ENCODE assay signal across 12 cellular contexts in genomic region chr1:226659136-226659535, GRCh38.
DNase-seq lines count a peak whose midpoint lies in the region; ATAC-seq and TF ChIP-seq lines count a peak whose summit lies in the region.
"Had no signal": no experiment of that assay in that cellular context is flagged by ENCODE, and none has a peak within 500 bp of the region (broad histone marks: within the 10 kb centered on the region; RNA-seq: fewer than 3 reads in every experiment).

No MANE protein-coding gene starts in this region.

- TF ChIP-seq CTCF in Caco-2 (IDR thresholded peaks at IDR 0.05; ENCODE audit: insufficient read depth in 1 of 2, low read depth in 1 of 2, low read length in 1 of 2, severe bottlenecking in 1 of 2, unreplicated experiment in 1 of 2), result no peak

- H3K4me1 ChIP-seq in CD4-positive, CD25-positive, alpha-beta regulatory T cell (ENCODE audit: control insufficient read depth, insufficient read depth, low read length, poor library complexity, severe bottlenecking), result no peaks in the 10 kb centered on the region
- peaks cover 22% of the 10 kb centered on the region for H3K4me1 ChIP-seq in Caco-2

- CTCF ChIA-PET in Caco-2 (lab: Charles Lee), result interaction anchor here (0.6 kb wide), 1 partner anchor 63 kb away, joined by 3 read pairs; no protein-coding TSS in a partner anchor

- H3K9me3 Mint-ChIP-seq in CD4-positive, CD25-positive, alpha-beta regulatory T cell, result no peaks in the 10 kb centered on the region
- H3K9me3 Mint-ChIP-seq in dendritic cell treated with granulocyte-macrophage colony-stimulating factor and Interleukin-4, amounts not matched to agents 40 ng/mL and 50 ng/mL, for 4 days, result no peaks in the 10 kb centered on the region
- H3K9me3 Mint-ChIP-seq in Caco-2 (ENCODE audit: unreplicated experiment), result no peaks in the 10 kb centered on the region

- no TSS peak for BruUV-seq in Caco-2 (replicated peaks; lab: Mats Ljungman, UMichigan)

- H3K4me1 Mint-ChIP-seq in CD4-positive, CD25-positive, alpha-beta regulatory T cell, result peaks cover 0 to 84% (median 39%) of the 10 kb centered on the region in 4 donors
- H3K4me1 Mint-ChIP-seq in dendritic cell treated with granulocyte-macrophage colony-stimulating factor and Interleukin-4, amounts not matched to agents 40 ng/mL and 50 ng/mL, for 4 days (ENCODE audit: low read depth), result peaks cover 90% of the 10 kb centered on the region
- peaks cover 9% of the 10 kb centered on the region for H3K4me1 Mint-ChIP-seq in Caco-2 (ENCODE audit: low read depth, unreplicated experiment)

- peak overlapping the region in 2 of 3 donors; percentile 69 to 96 for H3K27ac Mint-ChIP-seq in CD4-positive, CD25-positive, alpha-beta regulatory T cell
- peak overlapping the region; percentile 85 for H3K27ac Mint-ChIP-seq in dendritic cell treated with granulocyte-macrophage colony-stimulating factor and Interleukin-4, amounts not matched to agents 40 ng/mL and 50 ng/mL, for 4 days
- no peak overlapping the region for H3K27ac Mint-ChIP-seq in Caco-2 (ENCODE audit: unreplicated experiment)

- no peak overlapping the region for H3K27ac ChIP-seq in CD4-positive, CD25-positive, alpha-beta regulatory T cell (ENCODE audit: insufficient read depth, low read length, poor library complexity, severe bottlenecking)
- peak overlapping the region; percentile 66 for H3K27ac ChIP-seq in KOPT-K1 (ENCODE audit: low read depth, low read length, poor library complexity, severe bottlenecking)
- H3K27ac ChIP-seq: colonic mucosa had no signal

- no peaks in the 10 kb centered on the region for H3K9me3 ChIP-seq in CD4-positive, CD25-positive, alpha-beta regulatory T cell (ENCODE audit: control insufficient read depth in 2 of 2, low read length in 2 of 2)
- no peaks in the 10 kb centered on the region for H3K9me3 ChIP-seq in KOPT-K1 (ENCODE audit: insufficient read depth, low read length, poor library complexity, severe bottlenecking)
- no peaks in the 10 kb centered on the region for H3K9me3 ChIP-seq in Caco-2
- H3K9me3 ChIP-seq: colonic mucosa had no signal

- no peaks in the 10 kb centered on the region for H3K36me3 ChIP-seq in CD4-positive, CD25-positive, alpha-beta regulatory T cell (ENCODE audit: control insufficient read depth, insufficient read depth, low read length)
- no peaks in the 10 kb centered on the region for H3K36me3 ChIP-seq in KOPT-K1 (ENCODE audit: insufficient read depth, low read length)
- no peaks in the 10 kb centered on the region for H3K36me3 ChIP-seq in Caco-2 (ENCODE audit: control insufficient read depth, insufficient read depth, low read length)
- H3K36me3 ChIP-seq: colonic mucosa had no signal

- intact Hi-C loops in dendritic cell treated with granulocyte-macrophage colony-stimulating factor and Interleukin-4, amounts not matched to agents 40 ng/mL and 50 ng/mL, for 4 days (cut with micrococcal nuclease), result no loop called here
- intact Hi-C loops in posterior vena cava (cut with DNase I), result no loop called here
- intact Hi-C loops in sciatic nerve (cut with DNase I), result no loop called here
- intact Hi-C loops in Caco-2 (cut with micrococcal nuclease; ENCODE audit: unreplicated experiment), result no loop called here

- DNase-seq in CD4-positive, CD25-positive, alpha-beta regulatory T cell, result no peak
- peak; percentile 71 for DNase-seq in posterior vena cava (ENCODE audit: low spot score)
- no peak for DNase-seq in islet precursor cell
- DNase-seq in KBM-7, result no peak
- DNase-seq in sciatic nerve (ENCODE audit: low spot score), result no peak
- no peak for DNase-seq in Caco-2
- DNase-seq: colonic mucosa; erythroblast; NCI-H748 treated with DMSO at 0.1 percent for 48 hours; stimulated activated CD4-positive, alpha-beta T cell treated with anti-CD3 and anti-CD28 coated beads, Interleukin-4, amount 100 ng/mL, for 1 hour had no signal

- in situ Hi-C loops in KBM-7 (cut with MboI; ENCODE audit: low pct_unique_long_range_greater_than_20kb, low sequenced_read_pairs), result no loop called here

- H3K4me3 Mint-ChIP-seq in CD4-positive, CD25-positive, alpha-beta regulatory T cell, result peak overlapping the region in 2 of 4 donors; percentile 54 to 63
- no peak overlapping the region for H3K4me3 Mint-ChIP-seq in dendritic cell treated with granulocyte-macrophage colony-stimulating factor and Interleukin-4, amounts not matched to agents 40 ng/mL and 50 ng/mL, for 4 days
- H3K4me3 Mint-ChIP-seq in Caco-2 (ENCODE audit: unreplicated experiment), result no peak overlapping the region

- no peaks in the 10 kb centered on the region for H3K27me3 ChIP-seq in CD4-positive, CD25-positive, alpha-beta regulatory T cell (ENCODE audit: control insufficient read depth, insufficient read depth, low read length)
- no peaks in the 10 kb centered on the region for H3K27me3 ChIP-seq in Caco-2 (replicated peaks; ENCODE audit: control insufficient read depth, insufficient read depth, low read length)
- H3K27me3 ChIP-seq: colonic mucosa had no signal

- no peaks in the 10 kb centered on the region for H3K27me3 Mint-ChIP-seq in CD4-positive, CD25-positive, alpha-beta regulatory T cell
- H3K27me3 Mint-ChIP-seq in dendritic cell treated with granulocyte-macrophage colony-stimulating factor and Interleukin-4, amounts not matched to agents 40 ng/mL and 50 ng/mL, for 4 days, result no peaks in the 10 kb centered on the region
- no peaks in the 10 kb centered on the region for H3K27me3 Mint-ChIP-seq in Caco-2 (ENCODE audit: insufficient read depth, unreplicated experiment)

- ATAC-seq in CD4-positive, CD25-positive, alpha-beta regulatory T cell (ENCODE audit: low read depth in 2 of 2), result no peak
- no peak for ATAC-seq in sciatic nerve

- POLR2A ChIA-PET in Caco-2 (lab: Charles Lee), result no interaction called here

- no peak overlapping the region for H3K4me3 ChIP-seq in CD4-positive, CD25-positive, alpha-beta regulatory T cell (ENCODE audit: low read depth, low read length)
- H3K4me3 ChIP-seq in Caco-2 (ENCODE audit: low read depth, low read length), result no peak overlapping the region
- H3K4me3 ChIP-seq: colonic mucosa had no signal

- H3K36me3 Mint-ChIP-seq in CD4-positive, CD25-positive, alpha-beta regulatory T cell, result peaks cover 14% of the 10 kb centered on the region
- no peaks in the 10 kb centered on the region for H3K36me3 Mint-ChIP-seq in dendritic cell treated with granulocyte-macrophage colony-stimulating factor and Interleukin-4, amounts not matched to agents 40 ng/mL and 50 ng/mL, for 4 days (ENCODE audit: low read depth)
- no peaks in the 10 kb centered on the region for H3K36me3 Mint-ChIP-seq in Caco-2 (ENCODE audit: insufficient read depth, unreplicated experiment)
